1 cellular context compared by ENCODE assay signal in the genomic region with DNA sequence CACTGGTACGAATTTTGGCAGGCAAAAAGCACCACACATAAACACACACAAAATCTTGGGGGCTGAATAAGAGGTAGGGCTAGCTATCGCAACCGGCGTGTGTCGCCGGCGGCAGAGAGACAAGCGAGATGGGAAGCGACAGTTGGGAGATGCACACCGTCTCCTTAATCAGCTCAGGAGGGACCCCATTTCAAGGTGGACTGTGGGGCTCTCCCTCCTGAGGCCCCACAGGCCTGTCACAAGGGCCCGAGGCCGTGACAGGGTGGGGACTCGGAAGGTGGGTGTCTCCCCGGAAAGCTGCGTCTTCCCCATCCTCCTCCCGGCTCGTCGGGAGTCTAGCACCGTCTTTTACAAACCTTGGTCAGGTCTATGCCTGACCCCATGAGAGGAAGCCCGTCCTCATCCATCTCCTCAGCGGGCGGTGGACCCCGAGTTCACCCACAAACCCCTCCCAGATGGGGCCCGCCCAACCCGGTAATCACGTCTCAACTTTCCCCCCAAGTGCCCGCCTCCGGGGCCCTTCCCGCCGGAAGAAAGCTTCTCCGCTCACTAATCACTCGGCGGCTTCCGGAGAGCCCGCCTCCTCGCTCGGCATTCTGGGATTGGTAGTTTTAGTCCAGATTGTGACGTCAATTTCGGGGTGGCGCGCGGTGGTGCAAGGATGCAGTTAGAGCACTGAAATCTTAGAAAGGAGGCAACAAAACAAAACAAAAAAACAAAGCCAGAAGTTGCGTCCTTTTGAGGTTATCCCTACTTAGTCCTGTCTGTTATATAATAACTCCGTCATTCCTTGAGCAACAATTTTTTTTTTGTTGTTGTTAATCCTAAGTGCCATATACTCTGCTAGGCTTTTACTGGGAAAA.
A peak's percentile ranks its signal among the peaks of the same experiment; 100 is the strongest.
TF ChIP-seq lines count a peak whose summit lies in the region.

A gene with protein sequence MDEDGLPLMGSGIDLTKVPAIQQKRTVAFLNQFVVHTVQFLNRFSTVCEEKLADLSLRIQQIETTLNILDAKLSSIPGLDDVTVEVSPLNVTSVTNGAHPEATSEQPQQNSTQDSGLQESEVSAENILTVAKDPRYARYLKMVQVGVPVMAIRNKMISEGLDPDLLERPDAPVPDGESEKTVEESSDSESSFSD (minus strand): TSS at position 436 of the 863 bp plus-strand sequence. CDS start 29 bp downstream, at position 407.

TF ChIP-seq in HepG2, 621 proteins besides CTCF, POLR2A, EP300 and RAD21 (continued from another document and continues in another):
- TF ChIP-seq NFKB2 (CRISPR knock-in tag; IDR thresholded peaks at IDR 0.05; ENCODE audit: borderline replicate concordance) (peak; percentile 77; the same call in 1 of the 2 replicates), ZNF605 (CRISPR knock-in tag; IDR thresholded peaks at IDR 0.05) (peak; percentile 61; the same call in 1 of the 2 replicates), ZFP90 (CRISPR knock-in tag; IDR thresholded peaks at IDR 0.05; ENCODE audit: borderline replicate concordance) (no peak), JUNB (CRISPR knock-in tag; IDR thresholded peaks at IDR 0.05; ENCODE audit: borderline replicate concordance) (no peak), FOXC1 (CRISPR knock-in tag; IDR thresholded peaks at IDR 0.05; ENCODE audit: borderline replicate concordance) (0 out of 2 replicates have a peak, but pooled peaks have one; percentile 29), PCBP1 (IDR thresholded peaks at IDR 0.05; ENCODE audit: borderline replicate concordance, low read depth, low read length) (no peak), ZNF567 (CRISPR knock-in tag; IDR thresholded peaks at IDR 0.05; ENCODE audit: borderline replicate concordance) (0 out of 2 replicates have a peak, but pooled peaks have one; percentile 36), ZNF792 (CRISPR knock-in tag; IDR thresholded peaks at IDR 0.05) (no peak), ZNF570 (CRISPR knock-in tag; IDR thresholded peaks at IDR 0.05; ENCODE audit: borderline replicate concordance) (no peak), SNAPC2 (CRISPR knock-in tag; IDR thresholded peaks at IDR 0.05) (no peak), ZNF256 (CRISPR knock-in tag; conservative IDR thresholded peaks at IDR 0.05) (no peak), RBFOX2 (IDR thresholded peaks at IDR 0.05; ENCODE audit: low read depth, low read length) (peak; percentile 59; the same call in 1 of the 2 replicates), SOX5 (CRISPR knock-in tag; IDR thresholded peaks at IDR 0.05; ENCODE audit: borderline replicate concordance) (peak; percentile 7; the same call in 1 of the 2 replicates), SYNCRIP (IDR thresholded peaks at IDR 0.05; ENCODE audit: insufficient read depth, low read depth, low read length) (no peak), MTA1 (CRISPR knock-in tag; IDR thresholded peaks at IDR 0.05; ENCODE audit: borderline replicate concordance) (no peak), MED8 (CRISPR knock-in tag; IDR thresholded peaks at IDR 0.05; ENCODE audit: insufficient replicate concordance) (no peak), MBNL3 (CRISPR knock-in tag; conservative IDR thresholded peaks at IDR 0.05) (no peak), ZNF30 (CRISPR knock-in tag; IDR thresholded peaks at IDR 0.05) (no peak), NR2C2 (CRISPR knock-in tag; IDR thresholded peaks at IDR 0.05; ENCODE audit: borderline replicate concordance) (peak; percentile 94)
- TF ChIP-seq, protein P1, sequence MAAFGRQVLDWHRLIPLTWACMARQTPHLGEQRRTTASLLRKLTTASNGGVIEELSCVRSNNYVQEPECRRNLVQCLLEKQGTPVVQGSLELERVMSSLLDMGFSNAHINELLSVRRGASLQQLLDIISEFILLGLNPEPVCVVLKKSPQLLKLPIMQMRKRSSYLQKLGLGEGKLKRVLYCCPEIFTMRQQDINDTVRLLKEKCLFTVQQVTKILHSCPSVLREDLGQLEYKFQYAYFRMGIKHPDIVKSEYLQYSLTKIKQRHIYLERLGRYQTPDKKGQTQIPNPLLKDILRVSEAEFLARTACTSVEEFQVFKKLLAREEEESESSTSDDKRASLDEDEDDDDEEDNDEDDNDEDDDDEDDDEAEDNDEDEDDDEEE (CRISPR knock-in tag; IDR thresholded peaks at IDR 0.05), result no peak
- TF ChIP-seq, protein P2, sequence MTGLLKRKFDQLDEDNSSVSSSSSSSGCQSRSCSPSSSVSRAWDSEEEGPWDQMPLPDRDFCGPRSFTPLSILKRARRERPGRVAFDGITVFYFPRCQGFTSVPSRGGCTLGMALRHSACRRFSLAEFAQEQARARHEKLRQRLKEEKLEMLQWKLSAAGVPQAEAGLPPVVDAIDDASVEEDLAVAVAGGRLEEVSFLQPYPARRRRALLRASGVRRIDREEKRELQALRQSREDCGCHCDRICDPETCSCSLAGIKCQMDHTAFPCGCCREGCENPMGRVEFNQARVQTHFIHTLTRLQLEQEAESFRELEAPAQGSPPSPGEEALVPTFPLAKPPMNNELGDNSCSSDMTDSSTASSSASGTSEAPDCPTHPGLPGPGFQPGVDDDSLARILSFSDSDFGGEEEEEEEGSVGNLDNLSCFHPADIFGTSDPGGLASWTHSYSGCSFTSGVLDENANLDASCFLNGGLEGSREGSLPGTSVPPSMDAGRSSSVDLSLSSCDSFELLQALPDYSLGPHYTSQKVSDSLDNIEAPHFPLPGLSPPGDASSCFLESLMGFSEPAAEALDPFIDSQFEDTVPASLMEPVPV (CRISPR knock-in tag; IDR thresholded peaks at IDR 0.05), result no peak
- TF ChIP-seq, protein P3, sequence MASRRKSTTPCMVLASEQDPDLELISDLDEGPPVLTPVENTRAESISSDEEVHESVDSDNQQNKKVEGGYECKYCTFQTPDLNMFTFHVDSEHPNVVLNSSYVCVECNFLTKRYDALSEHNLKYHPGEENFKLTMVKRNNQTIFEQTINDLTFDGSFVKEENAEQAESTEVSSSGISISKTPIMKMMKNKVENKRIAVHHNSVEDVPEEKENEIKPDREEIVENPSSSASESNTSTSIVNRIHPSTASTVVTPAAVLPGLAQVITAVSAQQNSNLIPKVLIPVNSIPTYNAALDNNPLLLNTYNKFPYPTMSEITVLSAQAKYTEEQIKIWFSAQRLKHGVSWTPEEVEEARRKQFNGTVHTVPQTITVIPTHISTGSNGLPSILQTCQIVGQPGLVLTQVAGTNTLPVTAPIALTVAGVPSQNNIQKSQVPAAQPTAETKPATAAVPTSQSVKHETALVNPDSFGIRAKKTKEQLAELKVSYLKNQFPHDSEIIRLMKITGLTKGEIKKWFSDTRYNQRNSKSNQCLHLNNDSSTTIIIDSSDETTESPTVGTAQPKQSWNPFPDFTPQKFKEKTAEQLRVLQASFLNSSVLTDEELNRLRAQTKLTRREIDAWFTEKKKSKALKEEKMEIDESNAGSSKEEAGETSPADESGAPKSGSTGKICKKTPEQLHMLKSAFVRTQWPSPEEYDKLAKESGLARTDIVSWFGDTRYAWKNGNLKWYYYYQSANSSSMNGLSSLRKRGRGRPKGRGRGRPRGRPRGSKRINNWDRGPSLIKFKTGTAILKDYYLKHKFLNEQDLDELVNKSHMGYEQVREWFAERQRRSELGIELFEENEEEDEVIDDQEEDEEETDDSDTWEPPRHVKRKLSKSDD (CRISPR knock-in tag; IDR thresholded peaks at IDR 0.05; ENCODE audit: low read depth), result no peak
- TF ChIP-seq, protein P4, sequence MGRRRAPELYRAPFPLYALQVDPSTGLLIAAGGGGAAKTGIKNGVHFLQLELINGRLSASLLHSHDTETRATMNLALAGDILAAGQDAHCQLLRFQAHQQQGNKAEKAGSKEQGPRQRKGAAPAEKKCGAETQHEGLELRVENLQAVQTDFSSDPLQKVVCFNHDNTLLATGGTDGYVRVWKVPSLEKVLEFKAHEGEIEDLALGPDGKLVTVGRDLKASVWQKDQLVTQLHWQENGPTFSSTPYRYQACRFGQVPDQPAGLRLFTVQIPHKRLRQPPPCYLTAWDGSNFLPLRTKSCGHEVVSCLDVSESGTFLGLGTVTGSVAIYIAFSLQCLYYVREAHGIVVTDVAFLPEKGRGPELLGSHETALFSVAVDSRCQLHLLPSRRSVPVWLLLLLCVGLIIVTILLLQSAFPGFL (CRISPR knock-in tag; IDR thresholded peaks at IDR 0.05), result no peak
- TF ChIP-seq, protein P5, sequence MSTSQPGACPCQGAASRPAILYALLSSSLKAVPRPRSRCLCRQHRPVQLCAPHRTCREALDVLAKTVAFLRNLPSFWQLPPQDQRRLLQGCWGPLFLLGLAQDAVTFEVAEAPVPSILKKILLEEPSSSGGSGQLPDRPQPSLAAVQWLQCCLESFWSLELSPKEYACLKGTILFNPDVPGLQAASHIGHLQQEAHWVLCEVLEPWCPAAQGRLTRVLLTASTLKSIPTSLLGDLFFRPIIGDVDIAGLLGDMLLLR (CRISPR knock-in tag; IDR thresholded peaks at IDR 0.05), result no peak
- TF ChIP-seq, protein P6, sequence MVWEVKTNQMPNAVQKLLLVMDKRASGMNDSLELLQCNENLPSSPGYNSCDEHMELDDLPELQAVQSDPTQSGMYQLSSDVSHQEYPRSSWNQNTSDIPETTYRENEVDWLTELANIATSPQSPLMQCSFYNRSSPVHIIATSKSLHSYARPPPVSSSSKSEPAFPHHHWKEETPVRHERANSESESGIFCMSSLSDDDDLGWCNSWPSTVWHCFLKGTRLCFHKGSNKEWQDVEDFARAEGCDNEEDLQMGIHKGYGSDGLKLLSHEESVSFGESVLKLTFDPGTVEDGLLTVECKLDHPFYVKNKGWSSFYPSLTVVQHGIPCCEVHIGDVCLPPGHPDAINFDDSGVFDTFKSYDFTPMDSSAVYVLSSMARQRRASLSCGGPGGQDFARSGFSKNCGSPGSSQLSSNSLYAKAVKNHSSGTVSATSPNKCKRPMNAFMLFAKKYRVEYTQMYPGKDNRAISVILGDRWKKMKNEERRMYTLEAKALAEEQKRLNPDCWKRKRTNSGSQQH (CRISPR knock-in tag; IDR thresholded peaks at IDR 0.05; ENCODE audit: low read depth), result no peak
- TF ChIP-seq, protein P7, sequence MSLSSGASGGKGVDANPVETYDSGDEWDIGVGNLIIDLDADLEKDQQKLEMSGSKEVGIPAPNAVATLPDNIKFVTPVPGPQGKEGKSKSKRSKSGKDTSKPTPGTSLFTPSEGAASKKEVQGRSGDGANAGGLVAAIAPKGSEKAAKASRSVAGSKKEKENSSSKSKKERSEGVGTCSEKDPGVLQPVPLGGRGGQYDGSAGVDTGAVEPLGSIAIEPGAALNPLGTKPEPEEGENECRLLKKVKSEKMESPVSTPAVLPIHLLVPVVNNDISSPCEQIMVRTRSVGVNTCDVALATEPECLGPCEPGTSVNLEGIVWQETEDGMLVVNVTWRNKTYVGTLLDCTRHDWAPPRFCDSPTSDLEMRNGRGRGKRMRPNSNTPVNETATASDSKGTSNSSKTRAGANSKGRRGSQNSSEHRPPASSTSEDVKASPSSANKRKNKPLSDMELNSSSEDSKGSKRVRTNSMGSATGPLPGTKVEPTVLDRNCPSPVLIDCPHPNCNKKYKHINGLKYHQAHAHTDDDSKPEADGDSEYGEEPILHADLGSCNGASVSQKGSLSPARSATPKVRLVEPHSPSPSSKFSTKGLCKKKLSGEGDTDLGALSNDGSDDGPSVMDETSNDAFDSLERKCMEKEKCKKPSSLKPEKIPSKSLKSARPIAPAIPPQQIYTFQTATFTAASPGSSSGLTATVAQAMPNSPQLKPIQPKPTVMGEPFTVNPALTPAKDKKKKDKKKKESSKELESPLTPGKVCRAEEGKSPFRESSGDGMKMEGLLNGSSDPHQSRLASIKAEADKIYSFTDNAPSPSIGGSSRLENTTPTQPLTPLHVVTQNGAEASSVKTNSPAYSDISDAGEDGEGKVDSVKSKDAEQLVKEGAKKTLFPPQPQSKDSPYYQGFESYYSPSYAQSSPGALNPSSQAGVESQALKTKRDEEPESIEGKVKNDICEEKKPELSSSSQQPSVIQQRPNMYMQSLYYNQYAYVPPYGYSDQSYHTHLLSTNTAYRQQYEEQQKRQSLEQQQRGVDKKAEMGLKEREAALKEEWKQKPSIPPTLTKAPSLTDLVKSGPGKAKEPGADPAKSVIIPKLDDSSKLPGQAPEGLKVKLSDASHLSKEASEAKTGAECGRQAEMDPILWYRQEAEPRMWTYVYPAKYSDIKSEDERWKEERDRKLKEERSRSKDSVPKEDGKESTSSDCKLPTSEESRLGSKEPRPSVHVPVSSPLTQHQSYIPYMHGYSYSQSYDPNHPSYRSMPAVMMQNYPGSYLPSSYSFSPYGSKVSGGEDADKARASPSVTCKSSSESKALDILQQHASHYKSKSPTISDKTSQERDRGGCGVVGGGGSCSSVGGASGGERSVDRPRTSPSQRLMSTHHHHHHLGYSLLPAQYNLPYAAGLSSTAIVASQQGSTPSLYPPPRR (CRISPR knock-in tag; IDR thresholded peaks at IDR 0.05; ENCODE audit: borderline replicate concordance), result no peak
